In genomic region chr14:60780558-60780957, GRCh38 we compare ENCODE assay signal across 2 cellular contexts. TPM values are rescaled to one million over a fixed set of nuclear protein-coding genes. Genes with fewer than 3 reads are reported as not detected.
"Had no signal": no experiment of that assay in that cellular context is flagged by ENCODE, and none has a peak within 500 bp of the region (broad histone marks: within the 10 kb centered on the region; RNA-seq: fewer than 3 reads in every experiment).

No MANE protein-coding gene starts in this region.

RNA-seq across cellular contexts. Expression of gene SIX4, which starts 56.4 kb away (rescaled TPM):
- polyA plus RNA-seq: immature natural killer cell; naive thymus-derived CD4-positive, alpha-beta T cell had no signal
